12 cellular contexts compared by ENCODE assay signal in the genomic region with DNA sequence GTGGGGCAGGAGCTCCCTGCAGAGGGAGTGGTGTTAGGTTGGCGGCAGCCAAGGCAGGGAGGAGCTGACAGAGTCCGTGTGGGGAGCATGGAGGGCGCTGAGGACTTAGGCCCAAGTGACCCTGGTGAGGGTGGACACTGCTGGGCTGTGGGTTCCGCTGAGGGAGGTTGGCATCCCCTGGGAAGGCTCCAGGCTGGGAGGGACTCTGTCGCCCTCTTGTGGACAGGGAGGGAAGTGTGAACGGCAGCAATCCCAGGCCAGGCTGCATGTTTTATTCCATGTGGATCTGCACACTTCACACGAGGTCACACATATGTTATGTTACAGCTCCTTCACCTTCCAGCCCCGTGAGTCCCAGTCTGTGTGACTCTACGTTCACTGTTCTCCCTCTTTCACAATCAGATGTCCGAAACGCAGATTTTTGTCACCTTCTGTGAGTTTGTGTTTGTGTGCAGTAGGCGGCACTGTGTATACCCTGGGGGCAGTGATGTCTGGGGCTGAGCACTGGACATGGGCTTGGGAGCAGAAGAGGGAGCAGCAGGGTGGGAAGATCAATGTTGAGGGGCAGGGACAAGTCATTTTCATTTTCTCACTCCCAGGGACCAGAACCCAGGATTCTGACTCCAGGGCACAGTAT. TPM values are rescaled to one million over a fixed set of nuclear protein-coding genes. Genes with fewer than 3 reads are reported as not detected.
DNase-seq lines count a peak whose midpoint lies in the region; ATAC-seq and TF ChIP-seq lines count a peak whose summit lies in the region.
"Not testable (repeated sequence)": the region's sequence is repeated elsewhere in the genome, so short reads cannot be mapped to it uniquely, and the experiment has no call there.
"Had no signal": no experiment of that assay in that cellular context is flagged by ENCODE, and none has a peak within 500 bp of the region (broad histone marks: within the 10 kb centered on the region; RNA-seq: fewer than 3 reads in every experiment).

No MANE protein-coding gene starts in this region.

- in situ Hi-C loops in Panc1 (cut with HindIII; ENCODE audit: low pct_unique_long_range_greater_than_20kb, low sequenced_read_pairs); brain microvascular endothelial cell (cut with HindIII; ENCODE audit: low pct_ligation_motif_present, low sequenced_read_pairs): not testable (repeated sequence)

- not testable (repeated sequence) for H3K4me3 Mint-ChIP-seq in activated CD4-positive, alpha-beta memory T cell treated with anti-CD3 and anti-CD28 coated beads, Interleukin-2, amount 10 ng/mL, durations not matched to agents 7 days and 5 days; glutamatergic neuron (ENCODE audit: unreplicated experiment)

- H3K4me1 Mint-ChIP-seq in activated CD4-positive, alpha-beta memory T cell treated with anti-CD3 and anti-CD28 coated beads, Interleukin-2, amount 10 ng/mL, durations not matched to agents 7 days and 5 days; glutamatergic neuron (ENCODE audit: low read depth, unreplicated experiment): not testable (repeated sequence)

- CTCF ChIA-PET in Panc1 (lab: Charles Lee); activated CD4-positive, alpha-beta memory T cell treated with anti-CD3 and anti-CD28 coated beads, Interleukin-2, amount 10 ng/mL, durations not matched to agents 7 days and 5 days (lab: Charles Lee): not testable (repeated sequence)

- intact Hi-C loops in Panc1 (cut with micrococcal nuclease; ENCODE audit: unreplicated experiment): not testable (repeated sequence)

- not testable (repeated sequence) for H3K4me2 ChIP-seq in osteoblast (ENCODE audit: insufficient read depth, low read length)

- H3K4me1 ChIP-seq in Panc1 (ENCODE audit: control insufficient read depth, insufficient read depth, low read length); osteoblast (ENCODE audit: insufficient read depth, low read length): not testable (repeated sequence)

- ATAC-seq in Panc1: not testable (repeated sequence)

- not testable (repeated sequence) for H3K79me2 ChIP-seq in osteoblast (ENCODE audit: insufficient read depth, low read length)

- TF ChIP-seq RAD21 in Ishikawa (IDR thresholded peaks at IDR 0.05; ENCODE audit: low read depth): peak; percentile 27; the same call in 1 of the 2 replicates

- not testable (repeated sequence) for H3K9me3 ChIP-seq in Panc1 (ENCODE audit: control insufficient read depth, insufficient read depth, low read depth, low read length); osteoblast (ENCODE audit: low read depth, low read length)

- POLR2A ChIA-PET in Panc1 (lab: Charles Lee); activated CD4-positive, alpha-beta memory T cell treated with anti-CD3 and anti-CD28 coated beads, Interleukin-2, amount 10 ng/mL, durations not matched to agents 7 days and 5 days (lab: Charles Lee): not testable (repeated sequence)

- not testable (repeated sequence) for H3K27me3 ChIP-seq in Panc1 (ENCODE audit: control insufficient read depth, insufficient read depth, low read length); brain microvascular endothelial cell (replicated peaks); osteoblast (ENCODE audit: insufficient read depth, low read length)

- DNase-seq in EL: peak; percentile 68
- not testable (repeated sequence) for DNase-seq in Panc1 (ENCODE audit: low read depth, low spot score); osteoblast (ENCODE audit: insufficient read length, low spot score, missing footprints)
- DNase-seq in activated CD4-positive, alpha-beta memory T cell treated with anti-CD3 and anti-CD28 coated beads, Interleukin-2, amount 10 ng/mL, durations not matched to agents 7 days and 5 days: peak; percentile 23
- DNase-seq in brain microvascular endothelial cell: peak; percentile 19
- DNase-seq in glutamatergic neuron: peak; percentile 31

- not testable (repeated sequence) for H3K4me3 ChIP-seq in Panc1 (ENCODE audit: low read depth in 2 of 2, low read length in 2 of 2); brain microvascular endothelial cell (ENCODE audit: low read depth, low read length); osteoblast (ENCODE audit: insufficient read depth, low read length)

- H3K27me3 Mint-ChIP-seq in activated CD4-positive, alpha-beta memory T cell treated with anti-CD3 and anti-CD28 coated beads, Interleukin-2, amount 10 ng/mL, durations not matched to agents 7 days and 5 days; glutamatergic neuron (ENCODE audit: unreplicated experiment): not testable (repeated sequence)

- TF ChIP-seq CTCF in 22Rv1 (IDR thresholded peaks at IDR 0.05): peak; percentile 72
- TF ChIP-seq CTCF in Panc1 (IDR thresholded peaks at IDR 0.05): peak; percentile 86
- peak; percentile 53 for TF ChIP-seq CTCF in brain microvascular endothelial cell (IDR thresholded peaks at IDR 0.05; ENCODE audit: low read depth, low read length, missing control alignments)
- peak; percentile 70 for TF ChIP-seq CTCF in glutamatergic neuron (IDR thresholded peaks at IDR 0.05; ENCODE audit: partially characterized antibody, unreplicated experiment)
- TF ChIP-seq CTCF in osteoblast (IDR thresholded peaks at IDR 0.05; ENCODE audit: extremely low read depth, low read depth, low read length): peak; percentile 43

- not testable (repeated sequence) for BruUV-seq in Panc1 (replicated peaks; lab: Mats Ljungman, UMichigan)

- H3K36me3 Mint-ChIP-seq in activated CD4-positive, alpha-beta memory T cell treated with anti-CD3 and anti-CD28 coated beads, Interleukin-2, amount 10 ng/mL, durations not matched to agents 7 days and 5 days (ENCODE audit: low read depth); glutamatergic neuron (ENCODE audit: unreplicated experiment): not testable (repeated sequence)

- not testable (repeated sequence) for H2AFZ ChIP-seq in osteoblast (ENCODE audit: low read length)

- TF ChIP-seq EP300 in Ishikawa (IDR thresholded peaks at IDR 0.05; ENCODE audit: borderline replicate concordance): not testable (repeated sequence)

- not testable (repeated sequence) for H3K27ac Mint-ChIP-seq in activated CD4-positive, alpha-beta memory T cell treated with anti-CD3 and anti-CD28 coated beads, Interleukin-2, amount 10 ng/mL, durations not matched to agents 7 days and 5 days; glutamatergic neuron (ENCODE audit: unreplicated experiment)

- H4K20me1 ChIP-seq in osteoblast (ENCODE audit: insufficient read depth, low read length): not testable (repeated sequence)

- H3K27ac ChIP-seq in 22Rv1; Panc1 (ENCODE audit: low read length); brain microvascular endothelial cell; osteoblast (ENCODE audit: low read depth, low read length): not testable (repeated sequence)

- not testable (repeated sequence) for H3K9me3 Mint-ChIP-seq in activated CD4-positive, alpha-beta memory T cell treated with anti-CD3 and anti-CD28 coated beads, Interleukin-2, amount 10 ng/mL, durations not matched to agents 7 days and 5 days; glutamatergic neuron (ENCODE audit: unreplicated experiment)

- H3K36me3 ChIP-seq in Panc1 (ENCODE audit: control insufficient read depth, insufficient read depth, low read length); brain microvascular endothelial cell (replicated peaks); osteoblast (ENCODE audit: insufficient read depth, low read length): not testable (repeated sequence)

TF ChIP-seq in Ishikawa, 13 proteins besides CTCF, POLR2A, EP300 and RAD21:
- TF ChIP-seq, protein P1, sequence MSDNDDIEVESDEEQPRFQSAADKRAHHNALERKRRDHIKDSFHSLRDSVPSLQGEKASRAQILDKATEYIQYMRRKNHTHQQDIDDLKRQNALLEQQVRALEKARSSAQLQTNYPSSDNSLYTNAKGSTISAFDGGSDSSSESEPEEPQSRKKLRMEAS (IDR thresholded peaks at IDR 0.05): peak; percentile 36; the same call in 1 of the 2 replicates

RNA-seq across cellular contexts. Expression of a gene that starts 1.8 kb away (rescaled TPM):
- total RNA-seq in Panc1 (2021; ENCODE audit: unreplicated experiment) (not detected), glutamatergic neuron (ENCODE audit: unreplicated experiment) (not detected), osteoblast (0.29 TPM in 1 of 2 replicates, not detected in the other)
- polyA plus RNA-seq in Panc1 (2012; ENCODE audit: insufficient read length): not detected
- not detected for total RNA-seq in activated CD4-positive, alpha-beta memory T cell treated with anti-CD3 and anti-CD28 coated beads, Interleukin-2, amount 10 ng/mL, durations not matched to agents 7 days and 5 days
- total RNA-seq: naive thymus-derived CD8-positive, alpha-beta T cell; Right ventricle myocardium inferior; sigmoid colon; ureter had no signal
- polyA plus RNA-seq: naive thymus-derived CD8-positive, alpha-beta T cell; sigmoid colon had no signal

RNA-seq across cellular contexts. Expression of a gene that starts 58.0 kb away (rescaled TPM):
- not detected for total RNA-seq in Panc1 (2021; ENCODE audit: unreplicated experiment)
- polyA plus RNA-seq in Panc1 (2012; ENCODE audit: insufficient read length): not detected
- total RNA-seq in activated CD4-positive, alpha-beta memory T cell treated with anti-CD3 and anti-CD28 coated beads, Interleukin-2, amount 10 ng/mL, durations not matched to agents 7 days and 5 days: not detected
- total RNA-seq in glutamatergic neuron (ENCODE audit: unreplicated experiment): not detected
- total RNA-seq in osteoblast: not detected in 2 replicates
- total RNA-seq: naive thymus-derived CD8-positive, alpha-beta T cell; Right ventricle myocardium inferior; sigmoid colon; ureter had no signal
- polyA plus RNA-seq: naive thymus-derived CD8-positive, alpha-beta T cell; sigmoid colon had no signal
